Comparison of ENCODE assay signal across 14 cellular contexts in genomic region chr1:2160691-2161320, GRCh38. TPM values are rescaled to one million over a fixed set of nuclear protein-coding genes. Genes with fewer than 3 reads are reported as not detected.
DNase-seq lines count a peak whose midpoint lies in the region; ATAC-seq, FAIRE-seq and TF ChIP-seq lines count a peak whose summit lies in the region.
"Had no signal": no experiment of that assay in that cellular context is flagged by ENCODE, and none has a peak within 500 bp of the region (broad histone marks: within the 10 kb centered on the region; RNA-seq: fewer than 3 reads in every experiment).

No MANE protein-coding gene starts in this region.

- no peak for TF ChIP-seq RAD21 in HepG2 (CRISPR knock-in tag; IDR thresholded peaks at IDR 0.05)

- no peaks in the 10 kb centered on the region for H3K36me3 ChIP-seq in cardiac muscle cell
- peaks cover 29 to 59% of the 10 kb centered on the region in 2 experiments for H3K36me3 ChIP-seq in HepG2 (replicated peaks in 1 of 2; ENCODE audit: control insufficient read depth in 1 of 2, insufficient read depth in 2 of 2, low read length in 2 of 2)
- no peaks in the 10 kb centered on the region for H3K36me3 ChIP-seq in thyroid gland

- DNase-seq in cardiac muscle cell (ENCODE audit: low read depth in 1 of 2, low spot score in 1 of 2): no peak
- DNase-seq in left cardiac atrium: no peak
- DNase-seq in caudate nucleus (lab: John Stamatoyannopoulos, UW): peak in 47 of 61 donors; percentile 20 to 93 (median 67)
- no peak for DNase-seq in HepG2 (ENCODE audit: low spot score)
- DNase-seq in thyroid gland: no peak
- DNase-seq in HUDEP-2 (lab: John Stamatoyannopoulos, UW; ENCODE audit: unreplicated experiment in 76 of 76): no peak
- no peak for DNase-seq in AG20443 (ENCODE audit: low spot score)
- DNase-seq: CD4-positive, alpha-beta T cell; GF-D8; GOT3; NCI-H1092; NCI-H1694 had no signal

- TF ChIP-seq CTCF in cardiac muscle cell (IDR thresholded peaks at IDR 0.05; ENCODE audit: low read depth, low read length) (no peak), HepG2 (CRISPR knock-in tag; IDR thresholded peaks at IDR 0.05) (no peak), thyroid gland (IDR thresholded peaks at IDR 0.05) (no peak)

- H3K9ac ChIP-seq in HepG2 (ENCODE audit: insufficient read depth, low read depth, low read length): no peak overlapping the region

- H3K9me3 ChIP-seq in cardiac muscle cell (ENCODE audit: low read depth) (no peaks in the 10 kb centered on the region), HepG2 (ENCODE audit: low read length) (no peaks in the 10 kb centered on the region), thyroid gland (no peaks in the 10 kb centered on the region)

- H3K27me3 ChIP-seq in cardiac muscle cell: no peaks in the 10 kb centered on the region
- H3K27me3 ChIP-seq in HepG2 (ENCODE audit: control insufficient read depth in 1 of 2, insufficient read depth in 2 of 2, low read length in 2 of 2): no peaks in the 10 kb centered on the region
- no peaks in the 10 kb centered on the region for H3K27me3 ChIP-seq in thyroid gland

- POLR2A ChIA-PET in HepG2 (lab: Yijun Ruan, JAX): no interaction called here

- TF ChIP-seq EP300 in HepG2 (IDR thresholded peaks at IDR 0.05; ENCODE audit: low read depth in 2 of 2, low read length in 2 of 2) (no peak), HepG2 (CRISPR knock-in tag; IDR thresholded peaks at IDR 0.05; ENCODE audit: borderline replicate concordance) (no peak)

- H3K4me2 ChIP-seq in HepG2 (ENCODE audit: low read depth, low read length): no peak overlapping the region

- in situ Hi-C loops in HepG2 (cut with HindIII; ENCODE audit: extremely low pct_ligation_motif_present, low pct_unique_long_range_greater_than_20kb): no loop called here

- FAIRE-seq in HepG2 (lab: Jason Lieb, UNC): no peak

- 0 out of 2 replicates have a peak, but pooled peaks cover 3% of the 10 kb centered on the region for H4K20me1 ChIP-seq in HepG2 (ENCODE audit: insufficient read depth, low read length)

- no peak overlapping the region for H3K4me3 ChIP-seq in cardiac muscle cell
- H3K4me3 ChIP-seq in HepG2 (replicated peaks in 1 of 3; ENCODE audit: insufficient read depth in 1 of 3, low read depth in 2 of 3, low read length in 3 of 3): no peak overlapping the region
- H3K4me3 ChIP-seq in thyroid gland (replicated peaks in 1 of 3): no peak overlapping the region

- peaks cover 17% of the 10 kb centered on the region for H3K4me1 ChIP-seq in cardiac muscle cell (ENCODE audit: low read depth)
- no peaks in the 10 kb centered on the region for H3K4me1 ChIP-seq in HepG2 (ENCODE audit: insufficient read depth, low read length)
- peaks cover 0 to 12% of the 10 kb centered on the region in 2 donors for H3K4me1 ChIP-seq in thyroid gland

- no peak for ATAC-seq in left cardiac atrium
- ATAC-seq in HepG2: no peak; the same call in 1 of the 3 replicates
- ATAC-seq in GM19467 (IDR thresholded peaks at IDR 0.05; ENCODE audit: unreplicated experiment): no peak

- TF ChIP-seq POLR2A in HepG2 (IDR thresholded peaks at IDR 0.05; ENCODE audit: insufficient read depth in 1 of 2, low read depth in 2 of 2, low read length in 2 of 2): no peak
- TF ChIP-seq POLR2A in thyroid gland (IDR thresholded peaks at IDR 0.05): no peak

- intact Hi-C loops in left cardiac atrium (cut with DNase I): no loop called here
- intact Hi-C loops in HepG2 (cut with micrococcal nuclease; ENCODE audit: unreplicated experiment): no loop called here
- intact Hi-C loops in thyroid gland (cut with DNase I): no loop called here

- no peaks in the 10 kb centered on the region for H3K79me2 ChIP-seq in HepG2 (ENCODE audit: insufficient read depth, low read length)

- BruUV-seq in HepG2 (replicated peaks; lab: Mats Ljungman, UMichigan): no TSS peak

- H2AFZ ChIP-seq in HepG2 (ENCODE audit: low read length): no peak overlapping the region

- H3K27ac ChIP-seq in cardiac muscle cell (peak overlapping the region; percentile 79), caudate nucleus (ENCODE audit: low read depth, low read length) (peak overlapping the region; percentile 40), HepG2 (ENCODE audit: extremely low read length, insufficient read depth, low read length) (no peak overlapping the region), thyroid gland (peak overlapping the region in 2 of 3 donors; percentile 15 to 61)
- H3K27ac ChIP-seq: RWPE1 had no signal

- CTCF ChIA-PET in HepG2 (lab: Yijun Ruan, JAX; ENCODE audit: low intra/inter-chr PET ratio, low total read pairs): no interaction called here

- WGBS in HepG2 (ENCODE audit: low lambda C conversion rate): 96% methylated on average over 24 of the region's 29 CpGs
- WGBS in thyroid gland, 2 donors: 86 to 90% methylated on average over 17 to 20 of the region's 29 CpGs

TF ChIP-seq in HepG2, 621 proteins besides CTCF, POLR2A, EP300 and RAD21:
- TF ChIP-seq AGO2 (optimal IDR thresholded peaks at IDR 0.05; ENCODE audit: low read depth, low read length): peak; percentile 58
- TF ChIP-seq KLF6 (CRISPR knock-in tag; IDR thresholded peaks at IDR 0.05): no peak
- TF ChIP-seq ZBTB38 (CRISPR knock-in tag; IDR thresholded peaks at IDR 0.05): 0 out of 2 replicates have a peak, but pooled peaks have one; percentile 19
TF ChIP-seq in HepG2: peak in this region for 2.

RNA-seq across cellular contexts. Expression of gene FAAP20, which starts 33.8 kb away (rescaled TPM):
- total RNA-seq in cardiac muscle cell (109 and 130 TPM in 2 replicates), left cardiac atrium (10 to 100 TPM; 35.4 to 41.4 TPM), HepG2 (2016; rRNA removed; fragmentation: Illumina TruSeq; extraction: Trizol) (10.4 and 10.8 TPM in 2 replicates), thyroid gland (10 to 100 TPM; 42.2 to 82.2 (median 50.2) TPM)
- polyA plus RNA-seq in cardiac muscle cell (188 and 219 TPM in 2 replicates), HepG2 (2011; rRNA removed) (9.6 and 14.4 TPM in 2 replicates)
- total RNA-seq in HepG2 (2016; cell fraction: cytosol; rRNA removed; fragmentation: Illumina TruSeq; extraction: Trizol; ENCODE audit: low read depth): 25.8 and 31.3 TPM in 2 replicates
- total RNA-seq in HepG2 (2016; cell fraction: insoluble cytoplasmic fraction; rRNA removed; fragmentation: Illumina TruSeq; extraction: Trizol): 9.1 and 10.5 TPM in 2 replicates
- 30.5 and 36.7 TPM in 2 replicates for total RNA-seq in HepG2 (2016; cell fraction: membrane; rRNA removed; fragmentation: Illumina TruSeq; extraction: Trizol)
- total RNA-seq in HepG2 (2016; cell fraction: nucleus; rRNA removed; fragmentation: Illumina TruSeq; extraction: Trizol): 7.4 and 9.0 TPM in 2 replicates
- polyA plus RNA-seq in HepG2 (2011; cell fraction: cytosol; rRNA removed): 8.7 and 21.7 TPM in 2 replicates
- polyA plus RNA-seq in HepG2 (2011; cell fraction: nucleus; rRNA removed): 37.4 and 44.6 TPM in 2 replicates
- polyA plus RNA-seq in HepG2 (2012): 24.2 and 24.5 TPM in 2 replicates
- polyA plus RNA-seq in HepG2 (2016; cell fraction: cytosol; fragmentation: Illumina TruSeq; extraction: Trizol; ENCODE audit: low read depth): 237 and 239 TPM in 2 replicates
- 38.7 and 46.2 TPM in 2 replicates for polyA plus RNA-seq in HepG2 (2016; cell fraction: insoluble cytoplasmic fraction; fragmentation: Illumina TruSeq; extraction: Trizol; ENCODE audit: low read depth)
- polyA plus RNA-seq in HepG2 (2016; cell fraction: membrane; fragmentation: Illumina TruSeq; extraction: Trizol; ENCODE audit: low read depth): 156 and 163 TPM in 2 replicates
- 44.5 and 50.9 TPM in 2 replicates for polyA plus RNA-seq in HepG2 (2016; cell fraction: nucleus; fragmentation: Illumina TruSeq; extraction: Trizol; ENCODE audit: insufficient read depth, low read depth)
- 3.5 and 6.2 TPM in 2 replicates for polyA minus RNA-seq in HepG2 (2011; rRNA and poly(A)+ RNA removed; ENCODE audit: low replicate concordance)
- polyA minus RNA-seq in HepG2 (2011; cell fraction: cytosol; rRNA and poly(A)+ RNA removed): 5.6 and 7.3 TPM in 2 replicates
- polyA minus RNA-seq in HepG2 (2011; cell fraction: nucleus; rRNA and poly(A)+ RNA removed): 6.3 and 6.6 TPM in 2 replicates

Comparison
In these comparisons a context has a peak if more than half of its experiments do, and no peak if none do; other contexts are left out.
1. DNase-seq: peak in caudate nucleus (47 of 61); none in cardiac muscle cell (0 of 2), left cardiac atrium (single experiment), HepG2 (single experiment), thyroid gland (0 of 2), HUDEP-2 (0 of 76) and AG20443 (single experiment).